In genomic region chr11:114438303-114438702, GRCh38 we compare ENCODE assay signal across 11 cellular contexts. TPM values are rescaled to one million over a fixed set of nuclear protein-coding genes. Genes with fewer than 3 reads are reported as not detected.
DNase-seq lines count a peak whose midpoint lies in the region; ATAC-seq and TF ChIP-seq lines count a peak whose summit lies in the region.
"Had no signal": no experiment of that assay in that cellular context is flagged by ENCODE, and none has a peak within 500 bp of the region (broad histone marks: within the 10 kb centered on the region; RNA-seq: fewer than 3 reads in every experiment).

No MANE protein-coding gene starts in this region.

- peaks cover 20 to 40% (median 27%) of the 10 kb centered on the region in 4 donors for H3K4me1 ChIP-seq in stomach
- peaks cover 19% of the 10 kb centered on the region for H3K4me1 ChIP-seq in Karpas-422 (ENCODE audit: low read length)

- POLR2A ChIA-PET in activated CD8-positive, alpha-beta T cell treated with anti-CD3 and anti-CD28 coated beads for 36 hours (lab: Charles Lee) = interaction anchor here (0.8 kb wide), 1 partner anchor 9 kb away, joined by 3 read pairs; no protein-coding TSS in a partner anchor
- POLR2A ChIA-PET in activated CD8-positive, alpha-beta T cell treated with anti-CD3 and anti-CD28 coated beads, Interleukin-2, amount 10 ng/mL, durations not matched to agents 7 days and 5 days (lab: Charles Lee) = no interaction called here

- peaks cover 15% of the 10 kb centered on the region for H3K36me3 Mint-ChIP-seq in activated CD8-positive, alpha-beta T cell treated with anti-CD3 and anti-CD28 coated beads for 36 hours (ENCODE audit: low read depth)
- H3K36me3 Mint-ChIP-seq in activated CD8-positive, alpha-beta T cell treated with anti-CD3 and anti-CD28 coated beads, Interleukin-2, amount 10 ng/mL, durations not matched to agents 7 days and 5 days (ENCODE audit: low read depth) = peaks cover 16% of the 10 kb centered on the region
- H3K36me3 Mint-ChIP-seq in activated T-helper 17 cell treated with anti-CD3 and anti-CD28 coated beads, Interleukin-2, amount 50 U/mL, for 72 hours (ENCODE audit: low read depth) = peaks cover 46% of the 10 kb centered on the region

- H3K4me1 Mint-ChIP-seq in activated CD8-positive, alpha-beta T cell treated with anti-CD3 and anti-CD28 coated beads for 36 hours (ENCODE audit: low read depth) = peaks cover 23% of the 10 kb centered on the region
- H3K4me1 Mint-ChIP-seq in activated CD8-positive, alpha-beta T cell treated with anti-CD3 and anti-CD28 coated beads, Interleukin-2, amount 10 ng/mL, durations not matched to agents 7 days and 5 days (ENCODE audit: low read depth) = peaks cover 34% of the 10 kb centered on the region
- peaks cover 25% of the 10 kb centered on the region for H3K4me1 Mint-ChIP-seq in activated T-helper 17 cell treated with anti-CD3 and anti-CD28 coated beads, Interleukin-2, amount 50 U/mL, for 72 hours

- H4K20me1 ChIP-seq in Karpas-422 (ENCODE audit: insufficient read depth, low read depth, low read length) = no peaks in the 10 kb centered on the region

- H3K9ac ChIP-seq in Karpas-422 (ENCODE audit: low read length) = no peak overlapping the region

- H3K27ac Mint-ChIP-seq in activated CD8-positive, alpha-beta T cell treated with anti-CD3 and anti-CD28 coated beads for 36 hours = no peak overlapping the region
- H3K27ac Mint-ChIP-seq in activated CD8-positive, alpha-beta T cell treated with anti-CD3 and anti-CD28 coated beads, Interleukin-2, amount 10 ng/mL, durations not matched to agents 7 days and 5 days = no peak overlapping the region
- peak overlapping the region; percentile 99 for H3K27ac Mint-ChIP-seq in activated T-helper 17 cell treated with anti-CD3 and anti-CD28 coated beads, Interleukin-2, amount 50 U/mL, for 72 hours

- H3K27me3 ChIP-seq in stomach (no peaks in the 10 kb centered on the region), Karpas-422 (ENCODE audit: low read length) (no peaks in the 10 kb centered on the region)
- H3K27me3 ChIP-seq: adrenal gland had no signal

- WGBS in stomach, 5 donors = 44 to 62% (median 59%) methylated on average over 6 of the region's 6 CpGs

- TF ChIP-seq EP300 in stomach (IDR thresholded peaks at IDR 0.05) = no peak

- no peak for TF ChIP-seq POLR2A in stomach (IDR thresholded peaks at IDR 0.05)

- no peaks in the 10 kb centered on the region for H3K9me2 ChIP-seq in Karpas-422 (replicated peaks; ENCODE audit: insufficient read depth, low read length)

- H3K4me3 ChIP-seq in stomach = peak overlapping the region in 1 of 4 donors; percentile 90
- no peak overlapping the region for H3K4me3 ChIP-seq in Karpas-422 (ENCODE audit: low read length)

- CTCF ChIA-PET in activated CD8-positive, alpha-beta T cell treated with anti-CD3 and anti-CD28 coated beads for 36 hours (lab: Charles Lee) = interaction anchor here (1.0 kb wide), 1 partner anchor 21 kb away, joined by 3 read pairs; no protein-coding TSS in a partner anchor
- CTCF ChIA-PET in activated CD8-positive, alpha-beta T cell treated with anti-CD3 and anti-CD28 coated beads, Interleukin-2, amount 10 ng/mL, durations not matched to agents 7 days and 5 days (lab: Charles Lee) = no interaction called here

- no peak overlapping the region for H2AFZ ChIP-seq in Karpas-422 (ENCODE audit: low read length)

- no peak overlapping the region for H3K4me2 ChIP-seq in Karpas-422 (ENCODE audit: low read depth, low read length, poor library complexity, severe bottlenecking)

- H3K27ac ChIP-seq in stomach (peak overlapping the region in 3 of 5 donors; percentile 86 to 92 (median 89)), Karpas-422 (ENCODE audit: low read length) (no peak overlapping the region)

- peak overlapping the region; percentile 96 for H3K4me3 Mint-ChIP-seq in activated CD8-positive, alpha-beta T cell treated with anti-CD3 and anti-CD28 coated beads for 36 hours
- H3K4me3 Mint-ChIP-seq in activated CD8-positive, alpha-beta T cell treated with anti-CD3 and anti-CD28 coated beads, Interleukin-2, amount 10 ng/mL, durations not matched to agents 7 days and 5 days = no peak overlapping the region
- H3K4me3 Mint-ChIP-seq in activated T-helper 17 cell treated with anti-CD3 and anti-CD28 coated beads, Interleukin-2, amount 50 U/mL, for 72 hours = peak overlapping the region; percentile 86

- H3K36me3 ChIP-seq in stomach = no peaks in the 10 kb centered on the region
- H3K36me3 ChIP-seq in Karpas-422 (ENCODE audit: insufficient read depth, low read length) = no peaks in the 10 kb centered on the region
- H3K36me3 ChIP-seq: adrenal gland had no signal

- H3K9me3 ChIP-seq in stomach (no peaks in the 10 kb centered on the region), Karpas-422 (ENCODE audit: low read length) (no peaks in the 10 kb centered on the region)
- H3K9me3 ChIP-seq: adrenal gland had no signal

- H3K79me2 ChIP-seq in Karpas-422 (ENCODE audit: low read length) = peaks cover 33% of the 10 kb centered on the region

- ATAC-seq in activated CD8-positive, alpha-beta T cell treated with anti-CD3 and anti-CD28 coated beads for 36 hours = no peak
- ATAC-seq in activated CD8-positive, alpha-beta T cell treated with anti-CD3 and anti-CD28 coated beads, Interleukin-2, amount 10 ng/mL, durations not matched to agents 7 days and 5 days = no peak
- no peak for ATAC-seq in activated T-helper 17 cell treated with anti-CD3 and anti-CD28 coated beads, Interleukin-2, amount 50 U/mL, for 72 hours (replicated peaks)
- ATAC-seq in HG03159 (IDR thresholded peaks at IDR 0.05; ENCODE audit: unreplicated experiment) = no peak
- ATAC-seq: stimulated activated effector memory CD8-positive, alpha-beta T cell treated with anti-CD3 and anti-CD28 coated beads, Interleukin-12 subunit alpha, Interleukin-12 subunit beta, amount 100 ng/mL, for 72 hours had no signal

- H3K9me3 Mint-ChIP-seq in activated CD8-positive, alpha-beta T cell treated with anti-CD3 and anti-CD28 coated beads for 36 hours = no peaks in the 10 kb centered on the region
- no peaks in the 10 kb centered on the region for H3K9me3 Mint-ChIP-seq in activated CD8-positive, alpha-beta T cell treated with anti-CD3 and anti-CD28 coated beads, Interleukin-2, amount 10 ng/mL, durations not matched to agents 7 days and 5 days (ENCODE audit: insufficient read depth)
- no peaks in the 10 kb centered on the region for H3K9me3 Mint-ChIP-seq in activated T-helper 17 cell treated with anti-CD3 and anti-CD28 coated beads, Interleukin-2, amount 50 U/mL, for 72 hours
- H3K9me3 Mint-ChIP-seq: stimulated activated effector memory CD8-positive, alpha-beta T cell treated with anti-CD3 and anti-CD28 coated beads, Interleukin-12 subunit alpha, Interleukin-12 subunit beta, amount 100 ng/mL, for 72 hours had no signal

- intact Hi-C loops in activated CD8-positive, alpha-beta T cell treated with anti-CD3 and anti-CD28 coated beads for 36 hours (cut with micrococcal nuclease) = loop anchor here (2.0 kb wide), 1 partner anchor 38 kb away; the partner anchor contains the start of genes C11orf71 and RBM7
- intact Hi-C loops in stomach (cut with DNase I; ENCODE audit: low total_unique reads) = no loop called here

- H3K27me3 Mint-ChIP-seq in activated CD8-positive, alpha-beta T cell treated with anti-CD3 and anti-CD28 coated beads for 36 hours = no peaks in the 10 kb centered on the region
- H3K27me3 Mint-ChIP-seq in activated CD8-positive, alpha-beta T cell treated with anti-CD3 and anti-CD28 coated beads, Interleukin-2, amount 10 ng/mL, durations not matched to agents 7 days and 5 days (ENCODE audit: low read depth) = no peaks in the 10 kb centered on the region
- no peaks in the 10 kb centered on the region for H3K27me3 Mint-ChIP-seq in activated T-helper 17 cell treated with anti-CD3 and anti-CD28 coated beads, Interleukin-2, amount 50 U/mL, for 72 hours

- no peak for TF ChIP-seq CTCF in activated CD8-positive, alpha-beta T cell treated with anti-CD3 and anti-CD28 coated beads for 36 hours (IDR thresholded peaks at IDR 0.05)
- no peak for TF ChIP-seq CTCF in stomach (IDR thresholded peaks at IDR 0.05)

- no peak for DNase-seq in activated CD8-positive, alpha-beta T cell treated with anti-CD3 and anti-CD28 coated beads for 36 hours
- DNase-seq in activated CD8-positive, alpha-beta T cell treated with anti-CD3 and anti-CD28 coated beads, Interleukin-2, amount 10 ng/mL, durations not matched to agents 7 days and 5 days = no peak
- DNase-seq in iPS-NIHi11 (ENCODE audit: low spot score) (peak; percentile 38), stomach (no peak), NCI-H2196 (lab: John Stamatoyannopoulos, UW; ENCODE audit: unreplicated experiment) (no peak), Karpas-422 (no peak)
- DNase-seq: adrenal gland, SHP77 had no signal

RNA-seq across cellular contexts. Expression of gene REXO2, which starts 1.0 kb away (rescaled TPM):
- 10 to 100 TPM; 61.7 to 64.8 TPM for total RNA-seq in activated CD8-positive, alpha-beta T cell treated with anti-CD3 and anti-CD28 coated beads for 36 hours
- 10 to 100 TPM; 56.6 to 60.7 TPM for total RNA-seq in activated CD8-positive, alpha-beta T cell treated with anti-CD3 and anti-CD28 coated beads, Interleukin-2, amount 10 ng/mL, durations not matched to agents 7 days and 5 days
- total RNA-seq in activated T-helper 17 cell treated with anti-CD3 and anti-CD28 coated beads, Interleukin-2, amount 50 U/mL, for 72 hours = 100 to 1,000 TPM; 111 to 127 TPM
- total RNA-seq in stomach = 100 to 1,000 TPM; 104 to 245 (median 143) TPM
- 100 to 1,000 TPM in 1 of 3 donors, 10 to 100 TPM in 2; 67.8 to 110 (median 91.8) TPM for polyA plus RNA-seq in stomach
- total RNA-seq in Karpas-422 (2014; rRNA removed; shearing (Covaris generic); ENCODE audit: low replicate concordance) = 30.4 and 35.2 TPM in 2 replicates

RNA-seq across cellular contexts. Expression of gene RBM7, which starts 37.8 kb away (rescaled TPM):
- 10 to 100 TPM; 51.4 to 52.6 TPM for total RNA-seq in activated CD8-positive, alpha-beta T cell treated with anti-CD3 and anti-CD28 coated beads for 36 hours
- total RNA-seq in activated CD8-positive, alpha-beta T cell treated with anti-CD3 and anti-CD28 coated beads, Interleukin-2, amount 10 ng/mL, durations not matched to agents 7 days and 5 days = 10 to 100 TPM; 38.4 to 42.9 TPM
- 10 to 100 TPM; 39.1 to 58.9 TPM for total RNA-seq in activated T-helper 17 cell treated with anti-CD3 and anti-CD28 coated beads, Interleukin-2, amount 50 U/mL, for 72 hours
- total RNA-seq in stomach = 10 to 100 TPM in 3 of 5 donors, 1 to 10 TPM in 2; 4.8 to 41.5 (median 13.6) TPM
- polyA plus RNA-seq in stomach = 10 to 100 TPM in 2 of 3 donors, 1 to 10 TPM in 1; 9.1 to 24.3 (median 21.1) TPM
- total RNA-seq in Karpas-422 (2014; rRNA removed; shearing (Covaris generic); ENCODE audit: low replicate concordance) = 7.6 and 10.5 TPM in 2 replicates

RNA-seq across cellular contexts. Expression of gene C11orf71, which starts 38.0 kb away (rescaled TPM):
- 1 to 10 TPM; 6.4 to 6.6 TPM for total RNA-seq in activated CD8-positive, alpha-beta T cell treated with anti-CD3 and anti-CD28 coated beads for 36 hours
- 1 to 10 TPM; 8.2 to 8.4 TPM for total RNA-seq in activated CD8-positive, alpha-beta T cell treated with anti-CD3 and anti-CD28 coated beads, Interleukin-2, amount 10 ng/mL, durations not matched to agents 7 days and 5 days
- total RNA-seq in activated T-helper 17 cell treated with anti-CD3 and anti-CD28 coated beads, Interleukin-2, amount 50 U/mL, for 72 hours = 1 to 10 TPM; 4.0 to 5.2 TPM
- 10 to 100 TPM in 1 of 5 donors, 1 to 10 TPM in 3, under 1 TPM in 1; 0.58 to 10.1 (median 4.9) TPM for total RNA-seq in stomach
- polyA plus RNA-seq in stomach = 1 to 10 TPM; 8.4 to 8.7 (median 8.6) TPM
- total RNA-seq in Karpas-422 (2014; rRNA removed; shearing (Covaris generic); ENCODE audit: low replicate concordance) = 7.1 and 11.4 TPM in 2 replicates
